In the genomic region with DNA sequence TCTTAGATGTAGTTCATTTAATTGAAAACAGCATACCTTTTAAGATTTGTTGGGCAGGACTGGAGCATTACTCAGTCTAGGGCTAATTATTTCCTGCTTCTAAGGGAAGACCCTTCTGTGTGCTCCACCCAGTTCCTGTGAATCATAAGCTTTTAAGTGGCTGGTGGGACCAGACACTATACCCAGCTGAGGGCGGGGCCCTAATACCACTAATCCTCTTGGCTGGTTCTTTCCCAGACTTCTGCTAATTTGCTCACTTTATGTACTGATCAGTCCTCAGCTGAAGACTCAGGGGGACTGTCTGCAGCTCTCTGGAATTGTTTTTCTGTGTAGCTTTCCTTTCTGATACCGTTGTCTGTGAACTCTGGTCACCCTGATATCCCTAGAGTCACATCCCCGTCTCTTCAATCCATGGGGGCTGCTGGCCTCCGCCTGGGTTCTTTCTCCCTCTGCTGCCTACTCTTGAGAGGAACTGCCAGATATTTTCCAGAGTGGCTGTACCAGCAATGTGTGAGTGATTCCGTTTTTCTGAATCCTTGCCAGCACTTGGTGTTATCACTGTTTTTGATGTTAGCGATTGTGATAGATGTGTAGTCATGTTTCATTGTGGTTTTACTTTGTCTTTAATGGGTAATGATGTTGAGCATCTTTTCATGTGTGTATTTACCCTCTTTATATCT, we compare ENCODE assay signal across 9 cellular contexts. TPM values are rescaled to one million over a fixed set of nuclear protein-coding genes. Genes with fewer than 3 reads are reported as not detected.
DNase-seq lines count a peak whose midpoint lies in the region; FAIRE-seq and TF ChIP-seq lines count a peak whose summit lies in the region.
"Had no signal": no experiment of that assay in that cellular context is flagged by ENCODE, and none has a peak within 500 bp of the region (broad histone marks: within the 10 kb centered on the region; RNA-seq: fewer than 3 reads in every experiment).

No MANE protein-coding gene starts in this region.

- in situ Hi-C loops in GM23248 (cut with MboI), result no loop called here

- H3K27me3 ChIP-seq in GM23248 (replicated peaks; ENCODE audit: insufficient read depth) (no peaks in the 10 kb centered on the region), keratinocyte (ENCODE audit: control insufficient read depth, extremely low read depth, insufficient read depth, low read length) (no peaks in the 10 kb centered on the region), colonic mucosa (no peaks in the 10 kb centered on the region)

- peaks cover 35% of the 10 kb centered on the region for H3K4me1 Mint-ChIP-seq in activated naive CD4-positive, alpha-beta T cell treated with anti-CD3 and anti-CD28 coated beads, Interleukin-2, amount 10 ng/mL, durations not matched to agents 7 days and 5 days

- H3K9me2 ChIP-seq in GM23248 (ENCODE audit: insufficient read depth), result no peaks in the 10 kb centered on the region

- dilution Hi-C loops in keratinocyte (cut with MboI; ENCODE audit: extremely low pct_ligation_motif_present, low sequenced_read_pairs), result no loop called here

- H3K36me3 ChIP-seq in GM23248 (ENCODE audit: low read depth) (peaks cover 24% of the 10 kb centered on the region), keratinocyte (ENCODE audit: control insufficient read depth in 2 of 2, extremely low read depth in 1 of 2, insufficient read depth in 2 of 2, low read length in 2 of 2) (peaks cover 2 to 7% of the 10 kb centered on the region in 2 experiments), colonic mucosa (no peaks in the 10 kb centered on the region)

- H3K36me3 Mint-ChIP-seq in activated naive CD4-positive, alpha-beta T cell treated with anti-CD3 and anti-CD28 coated beads, Interleukin-2, amount 10 ng/mL, durations not matched to agents 7 days and 5 days, result peaks cover 54% of the 10 kb centered on the region

- peak overlapping the region; percentile 89 for H3K27ac ChIP-seq in GM23248
- peak overlapping the region; percentile 94 for H3K27ac ChIP-seq in RWPE1
- H3K27ac ChIP-seq in keratinocyte (ENCODE audit: control insufficient read depth, insufficient read depth, low read length), result peak overlapping the region; percentile 80
- H3K27ac ChIP-seq in colonic mucosa, result no peak overlapping the region

- POLR2A ChIA-PET in RWPE1 (lab: Yijun Ruan, JAX; ENCODE audit: low non-redundant PET), result no interaction called here

- H3K79me2 ChIP-seq in GM23248 (ENCODE audit: insufficient read depth) (no peaks in the 10 kb centered on the region), keratinocyte (ENCODE audit: control insufficient read depth, insufficient read depth, low read length) (no peaks in the 10 kb centered on the region)

- peak overlapping the region; percentile 89 for H3K4me2 ChIP-seq in GM23248 (ENCODE audit: unreplicated experiment)
- peak overlapping the region; percentile 95 for H3K4me2 ChIP-seq in keratinocyte (ENCODE audit: control insufficient read depth, extremely low read depth, insufficient read depth, low read depth, low read length)

- peak overlapping the region; percentile 59 for H3K4me3 ChIP-seq in GM23248
- H3K4me3 ChIP-seq in keratinocyte (ENCODE audit: control insufficient read depth in 2 of 3, extremely low read depth in 1 of 3, insufficient read depth in 2 of 3, low read depth in 1 of 3, low read length in 3 of 3), result peak overlapping the region in 2 of 3 experiments; percentile 47 to 53
- H3K4me3 ChIP-seq in colonic mucosa, result no peak overlapping the region

- H3K9ac ChIP-seq in GM23248 (peak overlapping the region; percentile 75), keratinocyte (ENCODE audit: control insufficient read depth, extremely low read depth, insufficient read depth, low read length) (peak overlapping the region; percentile 70), colonic mucosa (ENCODE audit: low read depth in 2 of 2, low read length in 2 of 2) (peak overlapping the region in 1 of 2 donors; percentile 12)

- no peaks in the 10 kb centered on the region for H3K27me3 Mint-ChIP-seq in activated naive CD4-positive, alpha-beta T cell treated with anti-CD3 and anti-CD28 coated beads, Interleukin-2, amount 10 ng/mL, durations not matched to agents 7 days and 5 days
- H3K27me3 Mint-ChIP-seq: IgD-negative memory B cell had no signal

- H3K4me1 ChIP-seq in GM23248 (ENCODE audit: insufficient read depth) (peaks cover 12% of the 10 kb centered on the region), keratinocyte (ENCODE audit: control insufficient read depth, extremely low read depth, insufficient read depth, low read length) (peaks cover 11% of the 10 kb centered on the region), colonic mucosa (no peaks in the 10 kb centered on the region)

- peak; percentile 93 for FAIRE-seq in keratinocyte (lab: Jason Lieb, UNC)

- H3K9me1 ChIP-seq in keratinocyte (ENCODE audit: control insufficient read depth, extremely low read depth, insufficient read depth, low read length), result no peaks in the 10 kb centered on the region

- DNase-seq in GM23248 (peak; percentile 96), RWPE1 (ENCODE audit: low spot score) (peak; percentile 79), keratinocyte (ENCODE audit: low read depth, low spot score) (peak; percentile 26), colonic mucosa (no peak), DMS79 (lab: John Stamatoyannopoulos, UW) (no peak), GDM1 (lab: John Stamatoyannopoulos, UW) (no peak)
- DNase-seq in activated naive CD4-positive, alpha-beta T cell treated with anti-CD3 and anti-CD28 coated beads, Interleukin-2, amount 10 ng/mL, durations not matched to agents 7 days and 5 days, result peak; percentile 56
- DNase-seq in stimulated activated naive CD4-positive, alpha-beta T cell treated with Interleukin-2 at 50 U/mL for 16 hours (lab: John Stamatoyannopoulos, UW), result peak; percentile 55

- H3K4me3 Mint-ChIP-seq in activated naive CD4-positive, alpha-beta T cell treated with anti-CD3 and anti-CD28 coated beads, Interleukin-2, amount 10 ng/mL, durations not matched to agents 7 days and 5 days, result peak overlapping the region; percentile 41

- H3K9me3 Mint-ChIP-seq in activated naive CD4-positive, alpha-beta T cell treated with anti-CD3 and anti-CD28 coated beads, Interleukin-2, amount 10 ng/mL, durations not matched to agents 7 days and 5 days, result peaks cover 5% of the 10 kb centered on the region
- H3K9me3 Mint-ChIP-seq: IgD-negative memory B cell had no signal

- H3K27ac Mint-ChIP-seq in activated naive CD4-positive, alpha-beta T cell treated with anti-CD3 and anti-CD28 coated beads, Interleukin-2, amount 10 ng/mL, durations not matched to agents 7 days and 5 days, result peak overlapping the region; percentile 86

- TF ChIP-seq CTCF in RWPE1 (conservative IDR thresholded peaks at IDR 0.05; ENCODE audit: low read depth) (no peak), keratinocyte (optimal IDR thresholded peaks at IDR 0.05 in 1 of 3, IDR thresholded peaks at IDR 0.05 in 1 of 3, conservative IDR thresholded peaks at IDR 0.05 in 1 of 3; ENCODE audit: extremely low read depth in 1 of 3, insufficient read depth in 2 of 3, low read length in 3 of 3) (peak in 1 of 3 experiments; percentile 7), colonic mucosa (IDR thresholded peaks at IDR 0.05) (no peak)

- 1 to 2% methylated on average over 6 of the region's 6 CpGs for WGBS in GM23248 (ENCODE audit: low coverage in 1 of 2, low lambda C conversion rate in 2 of 2, missing lambda C conversion rate in 2 of 2), 2 experiments

- H4K20me1 ChIP-seq in GM23248 (ENCODE audit: insufficient read depth) (no peaks in the 10 kb centered on the region), keratinocyte (ENCODE audit: control insufficient read depth, extremely low read depth, insufficient read depth, low read length) (no peaks in the 10 kb centered on the region)

- H3K9me3 ChIP-seq in GM23248 (ENCODE audit: low read depth) (no peaks in the 10 kb centered on the region), keratinocyte (ENCODE audit: control insufficient read depth, low read depth, low read length) (no peaks in the 10 kb centered on the region), colonic mucosa (no peaks in the 10 kb centered on the region)

- peaks cover 22% of the 10 kb centered on the region for H3F3A ChIP-seq in GM23248 (ENCODE audit: insufficient read depth)

- intact Hi-C loops in colonic mucosa (cut with DNase I), result no loop called here

- CTCF ChIA-PET in RWPE1 (lab: Yijun Ruan, JAX), result no interaction called here
- CTCF ChIA-PET in activated naive CD4-positive, alpha-beta T cell treated with anti-CD3 and anti-CD28 coated beads, Interleukin-2, amount 10 ng/mL, durations not matched to agents 7 days and 5 days (lab: Charles Lee), result interaction anchor here (0.9 kb wide), 1 partner anchor 11 kb away, joined by 3 read pairs; no protein-coding TSS in a partner anchor

- H2AFZ ChIP-seq in GM23248 (peak overlapping the region; percentile 75), keratinocyte (ENCODE audit: control insufficient read depth, low read length) (peak overlapping the region; percentile 88)

RNA-seq across cellular contexts. Expression of a gene that starts 35.1 kb away (rescaled TPM):
- 29.8 and 30.6 TPM in 2 replicates for total RNA-seq in GM23248 (2014; rRNA removed; shearing (Covaris generic))
- polyA plus RNA-seq in GM23248 (2016; fragmentation: Nextera tagmentation; extraction: Ambion mirVana) (24.2 TPM in 2 replicates), keratinocyte (14.6 to 17.6 TPM (median 15.2 TPM) in 3 replicates)
- 11.9 TPM for polyA plus RNA-seq in keratinocyte (2011; ENCODE audit: low read depth)
- polyA plus RNA-seq in keratinocyte (2011; cell fraction: cytosol; rRNA removed), result 7.7 and 12.8 TPM in 2 replicates
- polyA plus RNA-seq in keratinocyte (2011; cell fraction: nucleus; rRNA removed), result 24.4 and 27.0 TPM in 2 replicates
- 10.3 and 16.5 TPM in 2 replicates for polyA plus RNA-seq in keratinocyte (2012; ENCODE audit: low replicate concordance)
- 14.2 to 26.0 TPM (median 14.8 TPM) in 3 replicates for polyA minus RNA-seq in keratinocyte
- polyA minus RNA-seq in keratinocyte (2011; cell fraction: cytosol; rRNA and poly(A)+ RNA removed), result 4.8 TPM
- 27.2 and 29.7 TPM in 2 replicates for polyA minus RNA-seq in keratinocyte (2011; cell fraction: nucleus; rRNA and poly(A)+ RNA removed)
- 10 to 100 TPM; 24.9 to 38.9 TPM for total RNA-seq in colonic mucosa

RNA-seq across cellular contexts. Expression of a gene that starts 35.9 kb away (rescaled TPM):
- 147 and 165 TPM in 2 replicates for total RNA-seq in GM23248 (2014; rRNA removed; shearing (Covaris generic))
- polyA plus RNA-seq in GM23248 (2016; fragmentation: Nextera tagmentation; extraction: Ambion mirVana) (116 and 123 TPM in 2 replicates), keratinocyte (161 to 249 TPM (median 197 TPM) in 3 replicates)
- polyA plus RNA-seq in keratinocyte (2011; ENCODE audit: low read depth), result 84.2 TPM
- polyA plus RNA-seq in keratinocyte (2011; cell fraction: cytosol; rRNA removed), result 112 and 144 TPM in 2 replicates
- 291 and 392 TPM in 2 replicates for polyA plus RNA-seq in keratinocyte (2011; cell fraction: nucleus; rRNA removed)
- polyA plus RNA-seq in keratinocyte (2012; ENCODE audit: low replicate concordance), result 141 and 174 TPM in 2 replicates
- 54.3 to 75.8 TPM (median 70.4 TPM) in 3 replicates for polyA minus RNA-seq in keratinocyte
- 215 TPM for polyA minus RNA-seq in keratinocyte (2011; cell fraction: cytosol; rRNA and poly(A)+ RNA removed)
- polyA minus RNA-seq in keratinocyte (2011; cell fraction: nucleus; rRNA and poly(A)+ RNA removed), result 166 and 224 TPM in 2 replicates
- 100 to 1,000 TPM; 163 to 300 TPM for total RNA-seq in colonic mucosa

RNA-seq across cellular contexts. Expression of a gene that starts 46.3 kb away (rescaled TPM):
- 22.5 and 35.6 TPM in 2 replicates for total RNA-seq in GM23248 (2014; rRNA removed; shearing (Covaris generic))
- polyA plus RNA-seq in GM23248 (2016; fragmentation: Nextera tagmentation; extraction: Ambion mirVana) (49.9 and 54.8 TPM in 2 replicates), keratinocyte (32.3 to 48.3 TPM (median 37.6 TPM) in 3 replicates)
- 25.5 TPM for polyA plus RNA-seq in keratinocyte (2011; ENCODE audit: low read depth)
- 29.6 and 46.7 TPM in 2 replicates for polyA plus RNA-seq in keratinocyte (2011; cell fraction: cytosol; rRNA removed)
- 33.2 and 35.7 TPM in 2 replicates for polyA plus RNA-seq in keratinocyte (2011; cell fraction: nucleus; rRNA removed)
- polyA plus RNA-seq in keratinocyte (2012; ENCODE audit: low replicate concordance), result 26.7 and 26.9 TPM in 2 replicates
- 5.5 to 22.8 TPM (median 12.5 TPM) in 3 replicates for polyA minus RNA-seq in keratinocyte
- 13.2 TPM for polyA minus RNA-seq in keratinocyte (2011; cell fraction: cytosol; rRNA and poly(A)+ RNA removed)
- polyA minus RNA-seq in keratinocyte (2011; cell fraction: nucleus; rRNA and poly(A)+ RNA removed), result 7.7 and 11.8 TPM in 2 replicates
- 10 to 100 TPM; 21.7 to 29.7 TPM for total RNA-seq in colonic mucosa

RNA-seq across cellular contexts. Expression of a gene that starts 46.6 kb away (rescaled TPM):
- 19.0 and 33.3 TPM in 2 replicates for total RNA-seq in GM23248 (2014; rRNA removed; shearing (Covaris generic))
- polyA plus RNA-seq in GM23248 (2016; fragmentation: Nextera tagmentation; extraction: Ambion mirVana) (40.0 and 41.5 TPM in 2 replicates), keratinocyte (11.0 to 14.6 TPM (median 12.0 TPM) in 3 replicates)
- polyA plus RNA-seq in keratinocyte (2011; ENCODE audit: low read depth), result 27.7 TPM
- polyA plus RNA-seq in keratinocyte (2011; cell fraction: cytosol; rRNA removed), result 8.1 and 10.9 TPM in 2 replicates
- polyA plus RNA-seq in keratinocyte (2011; cell fraction: nucleus; rRNA removed), result 19.0 and 23.1 TPM in 2 replicates
- polyA plus RNA-seq in keratinocyte (2012; ENCODE audit: low replicate concordance), result 28.4 and 34.2 TPM in 2 replicates
- 4.6 to 20.5 TPM (median 6.6 TPM) in 3 replicates for polyA minus RNA-seq in keratinocyte
- polyA minus RNA-seq in keratinocyte (2011; cell fraction: cytosol; rRNA and poly(A)+ RNA removed), result 10.4 TPM
- 4.7 and 8.1 TPM in 2 replicates for polyA minus RNA-seq in keratinocyte (2011; cell fraction: nucleus; rRNA and poly(A)+ RNA removed)
- total RNA-seq in colonic mucosa, result 10 to 100 TPM; 38.6 to 41.6 TPM

Comparison
In these comparisons a context has a peak if more than half of its experiments do, and no peak if none do; other contexts are left out.
1. DNase-seq: peak in GM23248 (single experiment), RWPE1 (single experiment), activated naive CD4-positive, alpha-beta T cell treated with anti-CD3 and anti-CD28 coated beads, Interleukin-2, amount 10 ng/mL, durations not matched to agents 7 days and 5 days (single experiment), keratinocyte (single experiment) and stimulated activated naive CD4-positive, alpha-beta T cell treated with Interleukin-2 at 50 U/mL for 16 hours (single experiment); none in colonic mucosa (single experiment), DMS79 (single experiment) and GDM1 (single experiment).